ENCODE assay signal across 1 cellular context in genomic region chr7:98568891-98569290, GRCh38.
TF ChIP-seq lines count a peak whose summit lies in the region.

No MANE protein-coding gene starts in this region.

TF ChIP-seq in SK-N-SH, 30 proteins besides CTCF, POLR2A, EP300 and RAD21 (continued from another document):
- TF ChIP-seq IRF3 (IDR thresholded peaks at IDR 0.05; ENCODE audit: low read depth, low read length) (no peak), SIN3A (IDR thresholded peaks at IDR 0.05; ENCODE audit: borderline replicate concordance, low read depth, low read length) (no peak), GABPA (IDR thresholded peaks at IDR 0.05; ENCODE audit: low read depth) (no peak), TEAD4 (IDR thresholded peaks at IDR 0.05; ENCODE audit: borderline replicate concordance, insufficient read depth) (no peak), RCOR1 (IDR thresholded peaks at IDR 0.05; ENCODE audit: low read length) (peak; percentile 89), REST (IDR thresholded peaks at IDR 0.05; ENCODE audit: low read depth, low read length) (no peak), FOXJ3 (CRISPR knock-in tag; IDR thresholded peaks at IDR 0.05) (peak; percentile 39; the same call in 1 of the 2 replicates), FOSL2 (IDR thresholded peaks at IDR 0.05; ENCODE audit: borderline replicate concordance, low read depth) (no peak), PBX3 (IDR thresholded peaks at IDR 0.05) (no peak), NRF1 (IDR thresholded peaks at IDR 0.05; ENCODE audit: low read depth, low read length) (no peak), CHD2 (IDR thresholded peaks at IDR 0.05; ENCODE audit: low read length, partially characterized antibody) (peak; percentile 77), ELF1 (IDR thresholded peaks at IDR 0.05) (no peak), SMC3 (IDR thresholded peaks at IDR 0.05; ENCODE audit: low read depth, low read length) (peak; percentile 13; the same call in 1 of the 2 replicates), NFIC (IDR thresholded peaks at IDR 0.05; ENCODE audit: borderline replicate concordance) (no peak)
